ENCODE assay signal across 8 cellular contexts in genomic region chr7:77538186-77538907, GRCh38. TPM values are rescaled to one million over a fixed set of nuclear protein-coding genes. Genes with fewer than 3 reads are reported as not detected.
DNase-seq lines count a peak whose midpoint lies in the region; ATAC-seq and TF ChIP-seq lines count a peak whose summit lies in the region.

No MANE protein-coding gene starts in this region.

- H3K27ac Mint-ChIP-seq in activated T-helper 17 cell treated with anti-CD3 and anti-CD28 coated beads, Interleukin-2, amount 50 U/mL, for 72 hours, result peak overlapping the region; percentile 74
- peak overlapping the region; percentile 80 to 82 for H3K27ac Mint-ChIP-seq in natural killer cell

- H3K27me3 ChIP-seq in foreskin keratinocyte, result no peaks in the 10 kb centered on the region

- DNase-seq in Ammon's horn (ENCODE audit: low spot score) (peak; percentile 74), GM19238 (ENCODE audit: insufficient read length, low spot score) (peak; percentile 15), NCI-H226 (peak; percentile 97), foreskin keratinocyte (peak; percentile 73 to 82), natural killer cell (no peak)

- no peaks in the 10 kb centered on the region for H3K9me3 Mint-ChIP-seq in activated T-helper 17 cell treated with anti-CD3 and anti-CD28 coated beads, Interleukin-2, amount 50 U/mL, for 72 hours
- no peaks in the 10 kb centered on the region for H3K9me3 Mint-ChIP-seq in natural killer cell

- no peak for ATAC-seq in activated T-helper 17 cell treated with anti-CD3 and anti-CD28 coated beads, Interleukin-2, amount 50 U/mL, for 72 hours (replicated peaks)
- ATAC-seq in foreskin keratinocyte, result peak; percentile 20
- ATAC-seq in natural killer cell, result peak in 1 of 3 donors; percentile 3
- ATAC-seq in GM19467 (IDR thresholded peaks at IDR 0.05; ENCODE audit: unreplicated experiment), result no peak
- no peak for ATAC-seq in GM18519 (IDR thresholded peaks at IDR 0.05; ENCODE audit: low FRiP score, unreplicated experiment)

- peak overlapping the region; percentile 84 for H3K4me3 Mint-ChIP-seq in activated T-helper 17 cell treated with anti-CD3 and anti-CD28 coated beads, Interleukin-2, amount 50 U/mL, for 72 hours
- H3K4me3 Mint-ChIP-seq in natural killer cell, result peak overlapping the region; percentile 77

- H3K4me1 ChIP-seq in foreskin keratinocyte, result peaks cover 44% of the 10 kb centered on the region

- no peaks in the 10 kb centered on the region for H3K36me3 Mint-ChIP-seq in activated T-helper 17 cell treated with anti-CD3 and anti-CD28 coated beads, Interleukin-2, amount 50 U/mL, for 72 hours (ENCODE audit: low read depth)
- H3K36me3 Mint-ChIP-seq in natural killer cell, result no peaks in the 10 kb centered on the region

- peak overlapping the region; percentile 84 for H3K27ac ChIP-seq in foreskin keratinocyte

- no peak for TF ChIP-seq CTCF in foreskin keratinocyte (conservative IDR thresholded peaks at IDR 0.05)
- TF ChIP-seq CTCF in natural killer cell (IDR thresholded peaks at IDR 0.05), result no peak

- intact Hi-C loops in natural killer cell (cut with micrococcal nuclease), result loop anchor here (5.0 kb wide), 2 partner anchors 111 to 259 kb away; partner anchors contain the start of genes PHTF2 and TMEM60

- H3K27me3 Mint-ChIP-seq in activated T-helper 17 cell treated with anti-CD3 and anti-CD28 coated beads, Interleukin-2, amount 50 U/mL, for 72 hours, result no peaks in the 10 kb centered on the region
- H3K27me3 Mint-ChIP-seq in natural killer cell (ENCODE audit: low read depth in 2 of 2), result no peaks in the 10 kb centered on the region

- peaks cover 15% of the 10 kb centered on the region for H3K4me1 Mint-ChIP-seq in activated T-helper 17 cell treated with anti-CD3 and anti-CD28 coated beads, Interleukin-2, amount 50 U/mL, for 72 hours
- peaks cover 46 to 52% of the 10 kb centered on the region in 2 donors for H3K4me1 Mint-ChIP-seq in natural killer cell

RNA-seq across cellular contexts. Expression of gene PTPN12, which starts 1.3 kb away (rescaled TPM):
- total RNA-seq in activated T-helper 17 cell treated with anti-CD3 and anti-CD28 coated beads, Interleukin-2, amount 50 U/mL, for 72 hours, result 10 to 100 TPM; 10.8 to 11.7 TPM
- total RNA-seq in foreskin keratinocyte, result 63.4 and 75.4 TPM in 2 replicates
- 26.4 and 28.2 TPM in 2 replicates for polyA plus RNA-seq in foreskin keratinocyte
- 100 to 1,000 TPM; 261 to 396 (median 263) TPM for total RNA-seq in natural killer cell
